In genomic region chr20:59037386-59037785, GRCh38 we compare ENCODE assay signal across 30 cellular contexts. TPM values are rescaled to one million over a fixed set of nuclear protein-coding genes. Genes with fewer than 3 reads are reported as not detected.
DNase-seq lines count a peak whose midpoint lies in the region; ATAC-seq lines count a peak whose summit lies in the region.
"Had no signal": no experiment of that assay in that cellular context is flagged by ENCODE, and none has a peak within 500 bp of the region (broad histone marks: within the 10 kb centered on the region; RNA-seq: fewer than 3 reads in every experiment).

No MANE protein-coding gene starts in this region.

- no peak overlapping the region for H3K14ac ChIP-seq in mesenchymal stem cell (ENCODE audit: low read length in 2 of 2)

- H3K27ac Mint-ChIP-seq in activated T-cell treated with anti-CD3 and anti-CD28 coated beads, Interleukin-2, amount 50 U/mL, for 24 hours = peak overlapping the region; percentile 8
- peak overlapping the region; percentile 93 for H3K27ac Mint-ChIP-seq in T-helper 17 cell
- H3K27ac Mint-ChIP-seq: CD8-positive, alpha-beta T cell had no signal

- H3K9me3 ChIP-seq in T-helper 17 cell (ENCODE audit: control insufficient read depth, low read length, poor library complexity, severe bottlenecking) (no peaks in the 10 kb centered on the region), mesenchymal stem cell (ENCODE audit: control insufficient read depth, low read length) (no peaks in the 10 kb centered on the region)
- H3K9me3 ChIP-seq: mucosa of descending colon, SK-N-SH, tibial artery, vagina had no signal

- no peak overlapping the region for H3K4me2 ChIP-seq in mesenchymal stem cell (ENCODE audit: low read length, poor library complexity, severe bottlenecking)
- no peak overlapping the region for H3K4me2 ChIP-seq in mesendoderm (ENCODE audit: low read length)
- H3K4me2 ChIP-seq: SK-N-SH had no signal

- H3K56ac ChIP-seq in mesendoderm (ENCODE audit: low read length) = no peak overlapping the region

- ATAC-seq in activated T-cell treated with anti-CD3 and anti-CD28 coated beads, Interleukin-2, amount 50 U/mL, for 4 hours = no peak
- ATAC-seq in T-helper 17 cell = no peak
- no peak for ATAC-seq in GM19395 (IDR thresholded peaks at IDR 0.05; ENCODE audit: unreplicated experiment)
- ATAC-seq: CD8-positive, alpha-beta T cell; mucosa of descending colon; natural killer cell; PC-3 had no signal

- H2BK120ac ChIP-seq in mesenchymal stem cell (ENCODE audit: low read depth, low read length) = no peak overlapping the region
- no peak overlapping the region for H2BK120ac ChIP-seq in mesendoderm (ENCODE audit: low read depth, low read length)

- no peaks in the 10 kb centered on the region for H3K9me3 Mint-ChIP-seq in activated T-cell treated with anti-CD3 and anti-CD28 coated beads, Interleukin-2, amount 50 U/mL, for 24 hours
- no peaks in the 10 kb centered on the region for H3K9me3 Mint-ChIP-seq in activated T-cell treated with anti-CD3 and anti-CD28 coated beads, Interleukin-2, amount 50 U/mL, for 4 hours
- H3K9me3 Mint-ChIP-seq: activated T-helper 2 cell treated with anti-CD3 and anti-CD28 coated beads, Interferon-gamma antibody, Interleukin-2, Interleukin-4, amounts not matched to agents 10 μg/mL and 5 μg/mL and 100 μg/mL, durations not matched to agents 14 hours and 24 hours and 36 hours; CD8-positive, alpha-beta T cell; natural killer cell had no signal

- H3K79me1 ChIP-seq in mesenchymal stem cell (replicated peaks; ENCODE audit: low read length, poor library complexity, severe bottlenecking) (peaks cover 5% of the 10 kb centered on the region), mesendoderm (ENCODE audit: low read length) (peaks cover 6% of the 10 kb centered on the region)

- H2BK12ac ChIP-seq in mesenchymal stem cell (ENCODE audit: low read length in 2 of 2) = no peak overlapping the region

- H2BK5ac ChIP-seq in mesenchymal stem cell (ENCODE audit: low read depth, low read length, poor library complexity, severe bottlenecking) (no peak overlapping the region), mesendoderm (ENCODE audit: low read length) (no peak overlapping the region)

- H4K91ac ChIP-seq in mesenchymal stem cell (ENCODE audit: low read length) = peak overlapping the region; percentile 28

- H3K27me3 Mint-ChIP-seq in activated T-cell treated with anti-CD3 and anti-CD28 coated beads, Interleukin-2, amount 50 U/mL, for 24 hours = no peaks in the 10 kb centered on the region
- H3K27me3 Mint-ChIP-seq in activated T-cell treated with anti-CD3 and anti-CD28 coated beads, Interleukin-2, amount 50 U/mL, for 4 hours (ENCODE audit: low read depth) = no peaks in the 10 kb centered on the region
- no peaks in the 10 kb centered on the region for H3K27me3 Mint-ChIP-seq in T-helper 17 cell

- H3K4ac ChIP-seq in mesenchymal stem cell (ENCODE audit: low read depth in 1 of 2, low read length in 2 of 2) (no peak overlapping the region), mesendoderm (ENCODE audit: low read depth, low read length) (no peak overlapping the region)

- peaks cover 74% of the 10 kb centered on the region for H3K4me1 Mint-ChIP-seq in activated T-cell treated with anti-CD3 and anti-CD28 coated beads, Interleukin-2, amount 50 U/mL, for 24 hours (ENCODE audit: low read depth)
- H3K4me1 Mint-ChIP-seq in activated T-cell treated with anti-CD3 and anti-CD28 coated beads, Interleukin-2, amount 50 U/mL, for 4 hours (ENCODE audit: low read depth) = peaks cover 56% of the 10 kb centered on the region
- H3K4me1 Mint-ChIP-seq in T-helper 17 cell = peaks cover 38% of the 10 kb centered on the region

- H3K4me3 Mint-ChIP-seq in activated T-cell treated with anti-CD3 and anti-CD28 coated beads, Interleukin-2, amount 50 U/mL, for 24 hours = no peak overlapping the region
- H3K4me3 Mint-ChIP-seq in activated T-cell treated with anti-CD3 and anti-CD28 coated beads, Interleukin-2, amount 50 U/mL, for 4 hours = no peak overlapping the region
- H3K4me3 Mint-ChIP-seq in T-helper 17 cell = no peak overlapping the region
- H3K4me3 Mint-ChIP-seq: CD8-positive, alpha-beta T cell; natural killer cell had no signal

- H3K23ac ChIP-seq in mesenchymal stem cell (ENCODE audit: low read length in 2 of 2) (no peak overlapping the region), mesendoderm (ENCODE audit: low read length) (no peak overlapping the region)

- WGBS in mesenchymal stem cell = 96% methylated on average over 12 of the region's 12 CpGs
- WGBS in mesendoderm (ENCODE audit: extremely low coverage, insufficient coverage, low lambda C conversion rate) = no CpG with 5 or more reads among the region's 12 CpGs

- no peak overlapping the region for H3K18ac ChIP-seq in mesenchymal stem cell (ENCODE audit: low read depth in 1 of 2, low read length in 2 of 2)
- no peak overlapping the region for H3K18ac ChIP-seq in mesendoderm (ENCODE audit: low read length)

- no peak overlapping the region for H2BK15ac ChIP-seq in mesenchymal stem cell (ENCODE audit: low read depth, poor library complexity, severe bottlenecking)
- no peak overlapping the region for H2BK15ac ChIP-seq in mesendoderm (replicated peaks; ENCODE audit: low read depth)

- H4K8ac ChIP-seq in mesenchymal stem cell (ENCODE audit: low read length) (no peak overlapping the region), mesendoderm (ENCODE audit: low read depth, low read length) (no peak overlapping the region)

- peaks cover 92% of the 10 kb centered on the region for H3K36me3 Mint-ChIP-seq in activated T-cell treated with anti-CD3 and anti-CD28 coated beads, Interleukin-2, amount 50 U/mL, for 24 hours (ENCODE audit: low read depth)
- H3K36me3 Mint-ChIP-seq in activated T-cell treated with anti-CD3 and anti-CD28 coated beads, Interleukin-2, amount 50 U/mL, for 4 hours (ENCODE audit: insufficient read depth) = peaks cover 50% of the 10 kb centered on the region
- peaks cover 7% of the 10 kb centered on the region for H3K36me3 Mint-ChIP-seq in T-helper 17 cell (ENCODE audit: low read depth)

- H3K36me3 ChIP-seq in mesenchymal stem cell (ENCODE audit: control insufficient read depth in 1 of 2, insufficient read depth in 2 of 2, low read depth in 1 of 2, low read length in 2 of 2) = peaks cover 13 to 61% of the 10 kb centered on the region in 2 experiments
- peaks cover 4% of the 10 kb centered on the region for H3K36me3 ChIP-seq in mesendoderm (ENCODE audit: control insufficient read depth, insufficient read depth, low read length)

- no peak for DNase-seq in activated T-cell treated with anti-CD3 and anti-CD28 coated beads, Interleukin-2, amount 50 U/mL, for 24 hours
- no peak for DNase-seq in activated T-cell treated with anti-CD3 and anti-CD28 coated beads, Interleukin-2, amount 50 U/mL, for 4 hours
- DNase-seq in T-helper 17 cell (no peak), mesenchymal stem cell (no peak), mesendoderm (no peak)
- DNase-seq: activated CD4-positive, CD25-positive, alpha-beta regulatory T cell treated with anti-CD3 and anti-CD28 coated beads, Interleukin-2, amount 50 U/mL, for 72 hours; CD8-positive, alpha-beta T cell; effector CD8-positive, alpha-beta T cell; hypothalamus; Kasumi-1; mucosa of descending colon; MV-4-11; natural killer cell; NCI-H1436 treated with DMSO at 0.1 percent for 48 hours; NCI-H2081 treated with DMSO at 0.1 percent for 48 hours; NCI-H345; PC-3; SK-N-SH; stimulated activated CD4-positive, alpha-beta T cell treated with anti-CD3 and anti-CD28 coated beads, Interleukin-4, amount 100 ng/mL, for 24 hours; tibial artery had no signal

- H3K27me3 ChIP-seq in mesenchymal stem cell (ENCODE audit: control insufficient read depth in 1 of 2, insufficient read depth in 1 of 2, low read length in 2 of 2) = no peaks in the 10 kb centered on the region
- no peaks in the 10 kb centered on the region for H3K27me3 ChIP-seq in mesendoderm (ENCODE audit: insufficient read depth, low read length, poor library complexity)
- H3K27me3 ChIP-seq: cardiac muscle cell, tibial artery, vagina had no signal

- H3K9ac ChIP-seq in mesenchymal stem cell (ENCODE audit: low read length) (no peak overlapping the region), mesendoderm (ENCODE audit: low read length) (no peak overlapping the region)
- H3K9ac ChIP-seq: SK-N-SH had no signal

- no peak overlapping the region for H2AK5ac ChIP-seq in mesenchymal stem cell (ENCODE audit: low read length, severe bottlenecking)
- no peak overlapping the region for H2AK5ac ChIP-seq in mesendoderm (ENCODE audit: low read length)

- H3K27ac ChIP-seq in mesenchymal stem cell (ENCODE audit: low read length, poor library complexity, severe bottlenecking) (no peak overlapping the region), mesendoderm (ENCODE audit: low read depth, low read length) (no peak overlapping the region)
- H3K27ac ChIP-seq: cardiac muscle cell, coronary artery, tibial artery, vagina had no signal

- no peak overlapping the region for H3K4me3 ChIP-seq in mesenchymal stem cell (ENCODE audit: insufficient read depth in 1 of 2, low read depth in 1 of 2, low read length in 2 of 2)
- H3K4me3 ChIP-seq in mesendoderm (ENCODE audit: low read length) = no peak overlapping the region
- H3K4me3 ChIP-seq: cardiac muscle cell, coronary artery, lung, mucosa of descending colon, tibial artery, vagina had no signal

- H3K4me1 ChIP-seq in mesenchymal stem cell (ENCODE audit: control insufficient read depth, insufficient read depth, low read depth, low read length) (no peaks in the 10 kb centered on the region), mesendoderm (ENCODE audit: control insufficient read depth, low read depth, low read length) (no peaks in the 10 kb centered on the region)

- no peak overlapping the region for H4K5ac ChIP-seq in mesendoderm (ENCODE audit: low read length)

- H3K79me2 ChIP-seq in mesendoderm (ENCODE audit: control insufficient read depth, insufficient read depth, low read length) = peaks cover 23% of the 10 kb centered on the region

- no peak overlapping the region for H2AFZ ChIP-seq in mesenchymal stem cell (ENCODE audit: low read depth, low read length)

RNA-seq across cellular contexts. Expression of gene PRELID3B, which starts 5.2 kb away (rescaled TPM):
- 100 to 1,000 TPM; 147 to 174 (median 160) TPM for total RNA-seq in activated T-cell treated with anti-CD3 and anti-CD28 coated beads, Interleukin-2, amount 50 U/mL, for 4 hours
- 10 to 100 TPM; 53.8 to 72.6 TPM for total RNA-seq in T-helper 17 cell
- polyA plus RNA-seq in mesenchymal stem cell (2013, experiment 1 of 2) = 16.4 TPM
- 17.4 TPM for polyA plus RNA-seq in mesenchymal stem cell (2013, experiment 2 of 2)
- polyA plus RNA-seq in mesendoderm (2013, experiment 1 of 2) = 23.0 TPM
- 24.1 TPM for polyA plus RNA-seq in mesendoderm (2013, experiment 2 of 2)

RNA-seq across cellular contexts. Expression of gene ATP5F1E, which starts 5.3 kb away (rescaled TPM):
- total RNA-seq in activated T-cell treated with anti-CD3 and anti-CD28 coated beads, Interleukin-2, amount 50 U/mL, for 4 hours = 10 to 100 TPM; 86.1 to 99.3 (median 95.0) TPM
- 10 to 100 TPM; 57.8 to 84.0 TPM for total RNA-seq in T-helper 17 cell
- 110 TPM for polyA plus RNA-seq in mesenchymal stem cell (2013, experiment 1 of 2)
- 119 TPM for polyA plus RNA-seq in mesenchymal stem cell (2013, experiment 2 of 2)
- polyA plus RNA-seq in mesendoderm (2013, experiment 1 of 2) = 61.1 TPM
- polyA plus RNA-seq in mesendoderm (2013, experiment 2 of 2) = 59.6 TPM

RNA-seq across cellular contexts. Expression of gene TUBB1, which starts 18.2 kb away (rescaled TPM):
- total RNA-seq in activated T-cell treated with anti-CD3 and anti-CD28 coated beads, Interleukin-2, amount 50 U/mL, for 4 hours = not detected
- 100 to 1,000 TPM in 1 of 2 donors, 10 to 100 TPM in 1; 14.0 to 483 TPM for total RNA-seq in T-helper 17 cell
- not detected for polyA plus RNA-seq in mesenchymal stem cell (2013, experiment 1 of 2)
- not detected for polyA plus RNA-seq in mesenchymal stem cell (2013, experiment 2 of 2)
- not detected for polyA plus RNA-seq in mesendoderm (2013, experiment 1 of 2)
- not detected for polyA plus RNA-seq in mesendoderm (2013, experiment 2 of 2)
- total RNA-seq: activated T-helper 2 cell treated with anti-CD3 and anti-CD28 coated beads, Interferon-gamma antibody, Interleukin-2, Interleukin-4, amounts not matched to agents 10 μg/mL and 5 μg/mL and 100 μg/mL, durations not matched to agents 14 hours and 24 hours and 36 hours; astrocyte; CD8-positive, alpha-beta T cell; mucosa of descending colon; osteoblast; PC-3; pulmonary artery endothelial cell; T-helper 1 cell treated with Interleukin-12 subunit alpha and Interleukin-12 subunit beta and Interleukin-4 antibody, amounts not matched to agents 30 ng/mL and 1 ng/mL, for 36 hours; vagina had no signal
- polyA plus RNA-seq: cardiac muscle cell, SK-N-SH had no signal

RNA-seq across cellular contexts. Expression of gene CTSZ, which starts 30.3 kb away (rescaled TPM):
- total RNA-seq in activated T-cell treated with anti-CD3 and anti-CD28 coated beads, Interleukin-2, amount 50 U/mL, for 4 hours = 10 to 100 TPM; 18.7 to 27.9 (median 20.0) TPM
- total RNA-seq in T-helper 17 cell = 10 to 100 TPM; 27.4 to 30.1 TPM
- polyA plus RNA-seq in mesenchymal stem cell (2013, experiment 1 of 2) = 117 TPM
- 116 TPM for polyA plus RNA-seq in mesenchymal stem cell (2013, experiment 2 of 2)
- 21.7 TPM for polyA plus RNA-seq in mesendoderm (2013, experiment 1 of 2)
- 22.0 TPM for polyA plus RNA-seq in mesendoderm (2013, experiment 2 of 2)

RNA-seq across cellular contexts. Expression of gene NELFCD, which starts 56.3 kb away (rescaled TPM):
- total RNA-seq in activated T-cell treated with anti-CD3 and anti-CD28 coated beads, Interleukin-2, amount 50 U/mL, for 4 hours = 100 to 1,000 TPM; 119 to 146 (median 128) TPM
- total RNA-seq in T-helper 17 cell = 10 to 100 TPM; 71.0 to 82.3 TPM
- polyA plus RNA-seq in mesenchymal stem cell (2013, experiment 1 of 2) = 29.8 TPM
- 30.4 TPM for polyA plus RNA-seq in mesenchymal stem cell (2013, experiment 2 of 2)
- polyA plus RNA-seq in mesendoderm (2013, experiment 1 of 2) = 54.9 TPM
- polyA plus RNA-seq in mesendoderm (2013, experiment 2 of 2) = 53.5 TPM

Comparison
In these comparisons a context has a peak if more than half of its experiments do, and no peak if none do; other contexts are left out.
1. RNA of gene TUBB1, which starts 18.2 kb away (total RNA-seq): 14.0 to 483 TPM in T-helper 17 cell; not detected in activated T-cell treated with anti-CD3 and anti-CD28 coated beads, Interleukin-2, amount 50 U/mL, for 4 hours; every median in the first group is over 10 times any median in the second.